In the genomic region with DNA sequence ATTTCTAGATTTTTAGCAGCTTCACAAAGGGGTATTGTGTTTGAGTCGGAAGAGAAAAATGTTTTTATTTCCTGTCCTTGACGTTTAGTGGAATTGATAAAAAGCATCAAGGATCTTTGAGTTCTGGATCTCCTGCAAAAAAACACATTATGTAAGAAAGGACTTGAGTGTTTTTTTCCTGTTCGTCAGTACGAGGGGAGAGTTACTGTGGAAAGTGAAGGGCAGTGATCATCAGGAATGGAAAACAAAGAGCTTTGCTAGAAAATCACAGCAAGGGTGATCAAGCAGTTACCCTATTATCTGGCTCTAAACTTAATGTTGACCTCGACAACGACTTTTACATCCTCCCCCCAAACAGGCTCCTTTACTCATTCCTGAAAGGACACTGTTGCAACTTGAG, we compare ENCODE assay signal across 22 cellular contexts. TPM values are rescaled to one million over a fixed set of nuclear protein-coding genes. Genes with fewer than 3 reads are reported as not detected.
DNase-seq lines count a peak whose midpoint lies in the region; ATAC-seq and TF ChIP-seq lines count a peak whose summit lies in the region.
"Had no signal": no experiment of that assay in that cellular context is flagged by ENCODE, and none has a peak within 500 bp of the region (broad histone marks: within the 10 kb centered on the region; RNA-seq: fewer than 3 reads in every experiment).

No MANE protein-coding gene starts in this region.

- peaks cover 65% of the 10 kb centered on the region; the same call in 1 of the 2 replicates for H3K4me1 Mint-ChIP-seq in HFFc6 (ENCODE audit: low read depth)

- no peak for DNase-seq in HFFc6
- DNase-seq in ascending aorta (ENCODE audit: low spot score in 2 of 2), result no peak
- no peak for DNase-seq in right lobe of liver
- no peak for DNase-seq in A172 (ENCODE audit: low spot score)
- DNase-seq in colonic mucosa, result no peak
- no peak for DNase-seq in GM13976 (ENCODE audit: low spot score)
- DNase-seq: CD8-positive, alpha-beta T cell; DMS79; GM23248; KBM-7; MV-4-11; NCI-H1417 treated with DMSO at 0.1 percent for 48 hours; NCI-H2029; NCI-H2171; NCI-H446; NCI-H69; NK-92 treated with Interleukin-12 subunit alpha and Interleukin-12 subunit beta, amount 100 ng/mL, for 24 hours; RPMI8226 had no signal

- peak overlapping the region; percentile 30; the same call in 1 of the 2 replicates for H3K4me3 Mint-ChIP-seq in HFFc6
- H3K4me3 Mint-ChIP-seq: CD8-positive, alpha-beta T cell had no signal

- intact Hi-C loops in ascending aorta (cut with DNase I) (no loop called here), right lobe of liver (cut with DNase I) (no loop called here), colonic mucosa (cut with DNase I) (no loop called here)

- peak overlapping the region; percentile 22; the same call in 1 of the 2 replicates for H3K27ac Mint-ChIP-seq in HFFc6
- H3K27ac Mint-ChIP-seq: CD8-positive, alpha-beta T cell had no signal

- H3K27me3 ChIP-seq in ascending aorta (no peaks in the 10 kb centered on the region), right lobe of liver (no peaks in the 10 kb centered on the region), skeletal muscle tissue (ENCODE audit: control insufficient read depth in 3 of 3, insufficient read depth in 3 of 3, low read length in 3 of 3) (no peaks in the 10 kb centered on the region), colonic mucosa (no peaks in the 10 kb centered on the region)
- H3K27me3 ChIP-seq: BLaER1, SJSA1 had no signal

- H3K4me3 ChIP-seq in ascending aorta (no peak overlapping the region), right lobe of liver (no peak overlapping the region), skeletal muscle tissue (ENCODE audit: low read length in 3 of 3) (no peak overlapping the region), colonic mucosa (no peak overlapping the region)
- H3K4me3 ChIP-seq: BLaER1, GM23248, SJSA1 had no signal

- H3K36me3 ChIP-seq in ascending aorta (no peaks in the 10 kb centered on the region), right lobe of liver (no peaks in the 10 kb centered on the region), skeletal muscle tissue (ENCODE audit: control insufficient read depth in 3 of 3, insufficient read depth in 3 of 3, low read length in 3 of 3) (no peaks in the 10 kb centered on the region), colonic mucosa (no peaks in the 10 kb centered on the region)
- H3K36me3 ChIP-seq: BLaER1, SJSA1 had no signal

- H3K9ac ChIP-seq in skeletal muscle tissue (ENCODE audit: low read depth in 1 of 3, low read length in 3 of 3), result no peak overlapping the region
- H3K9ac ChIP-seq in colonic mucosa (ENCODE audit: low read depth in 2 of 2, low read length in 2 of 2), result no peak overlapping the region
- H3K9ac ChIP-seq: BLaER1, GM23248 had no signal

- peaks cover 5% of the 10 kb centered on the region; the same call in 1 of the 2 replicates for H3K27me3 Mint-ChIP-seq in HFFc6 (ENCODE audit: insufficient read depth)

- no peak for TF ChIP-seq CTCF in HFFc6 (IDR thresholded peaks at IDR 0.05)
- TF ChIP-seq CTCF in ascending aorta (IDR thresholded peaks at IDR 0.05), result no peak
- no peak for TF ChIP-seq CTCF in right lobe of liver (IDR thresholded peaks at IDR 0.05)
- TF ChIP-seq CTCF in colonic mucosa (IDR thresholded peaks at IDR 0.05), result no peak
- TF ChIP-seq CTCF in GM13976 (IDR thresholded peaks at IDR 0.05; ENCODE audit: borderline replicate concordance, control extremely low read depth, extremely low read depth, insufficient read depth, missing control alignments), result no peak

- ATAC-seq in right lobe of liver (peak in 3 of 4 donors; percentile 20 to 73 (median 54)), GM21528 (IDR thresholded peaks at IDR 0.05; ENCODE audit: low FRiP score, unreplicated experiment) (no peak)
- ATAC-seq: CD8-positive, alpha-beta T cell had no signal

- TF ChIP-seq POLR2A in right lobe of liver (IDR thresholded peaks at IDR 0.05), result no peak

- in situ Hi-C loops in GM13976 (cut with MboI; ENCODE audit: low sequenced_read_pairs, unreplicated experiment), result no loop called here

- 48% methylated on average over 6 of the region's 6 CpGs for WGBS in right lobe of liver (ENCODE audit: insufficient coverage, low coverage, low lambda C conversion rate, missing lambda C conversion rate)

- peaks cover 7% of the 10 kb centered on the region; the same call in 1 of the 2 replicates for H3K36me3 Mint-ChIP-seq in HFFc6 (ENCODE audit: low read depth)
- H3K36me3 Mint-ChIP-seq: CD8-positive, alpha-beta T cell had no signal

- no peaks in the 10 kb centered on the region for H3K9me3 ChIP-seq in ascending aorta
- H3K9me3 ChIP-seq in right lobe of liver, result no peaks in the 10 kb centered on the region
- H3K9me3 ChIP-seq in skeletal muscle tissue (ENCODE audit: control insufficient read depth in 3 of 3, low read length in 3 of 3), result no peaks in the 10 kb centered on the region
- H3K9me3 ChIP-seq in colonic mucosa, result no peaks in the 10 kb centered on the region
- H3K9me3 ChIP-seq: BLaER1, SJSA1 had no signal

- peak overlapping the region; percentile 77 to 91 for H3K27ac ChIP-seq in ascending aorta
- H3K27ac ChIP-seq in right lobe of liver, result no peak overlapping the region
- peak overlapping the region; percentile 49 for H3K27ac ChIP-seq in skeletal muscle tissue (ENCODE audit: low read depth, low read length)
- no peak overlapping the region for H3K27ac ChIP-seq in colonic mucosa
- H3K27ac ChIP-seq: BLaER1, GM23248, SJSA1 had no signal

- H3K4me1 ChIP-seq in ascending aorta (peaks cover 20 to 48% of the 10 kb centered on the region in 2 donors), right lobe of liver (peaks cover 0 to 7% (median 0%) of the 10 kb centered on the region in 4 donors), skeletal muscle tissue (ENCODE audit: control insufficient read depth in 3 of 3, insufficient read depth in 3 of 3, low read length in 3 of 3) (peaks cover 27 to 56% (median 46%) of the 10 kb centered on the region in 3 donors), colonic mucosa (no peaks in the 10 kb centered on the region)

- no peaks in the 10 kb centered on the region for H3K9me3 Mint-ChIP-seq in HFFc6
- H3K9me3 Mint-ChIP-seq: CD8-positive, alpha-beta T cell had no signal

RNA-seq across cellular contexts. Expression of a gene that starts 7.3 kb away (rescaled TPM):
- 100 to 1,000 TPM in 4 of 6 experiments, 10 to 100 TPM in 2; 14.4 to 236 (median 205) TPM for total RNA-seq in HFFc6 (2021; fragmentation: NEBNext Ultra II Directional; extraction: Animal tissue kit (Norgen Biotek cat#: 25700))
- 44.4 TPM for total RNA-seq in ascending aorta
- total RNA-seq in right lobe of liver, result 10 to 100 TPM in 4 of 6 experiments, 1 to 10 TPM in 2; 8.3 to 26.9 (median 12.9) TPM
- total RNA-seq in skeletal muscle tissue, result 87.2 TPM
- total RNA-seq in A172 (2014; rRNA removed; shearing (Covaris generic)), result 20.4 and 31.1 TPM in 2 replicates
- 10 to 100 TPM in 1 of 2 donors, 1 to 10 TPM in 1; 4.7 to 14.4 TPM for total RNA-seq in colonic mucosa
- total RNA-seq: CD8-positive, alpha-beta T cell had no signal

Comparison
In these comparisons a context has a peak if more than half of its experiments do, and no peak if none do; other contexts are left out.
1. H3K27ac ChIP-seq: peak in ascending aorta (2 of 2) and skeletal muscle tissue (single experiment); none in right lobe of liver (0 of 3) and colonic mucosa (single experiment).